13 cellular contexts compared by ENCODE assay signal in the genomic region with DNA sequence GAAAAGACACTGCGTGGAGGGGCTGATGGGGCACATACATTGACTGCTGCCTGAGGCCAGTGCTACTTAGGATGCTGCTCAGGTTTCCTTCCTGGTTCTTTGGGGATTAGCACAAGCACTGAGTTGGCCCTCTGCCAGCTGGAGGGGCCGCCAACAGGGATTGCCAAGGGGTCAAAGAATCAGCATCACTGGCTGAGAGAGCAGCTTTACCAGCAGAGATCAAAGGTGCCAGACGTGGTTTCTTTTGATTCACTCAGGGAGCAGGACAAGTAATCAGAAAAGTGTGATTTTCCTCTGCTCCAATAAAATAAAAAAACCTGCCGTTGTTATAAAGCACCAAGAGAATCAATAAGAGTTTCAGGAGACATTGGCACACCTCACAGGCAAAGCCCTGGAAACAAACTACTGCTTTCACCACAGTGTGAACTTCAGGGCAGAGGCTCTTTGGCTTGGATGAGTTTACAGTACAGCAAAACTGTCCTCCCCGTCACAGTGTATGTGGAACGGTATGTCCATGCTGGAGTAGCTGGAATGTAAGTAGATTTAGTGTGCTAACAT. TPM values are rescaled to one million over a fixed set of nuclear protein-coding genes. Genes with fewer than 3 reads are reported as not detected.
DNase-seq lines count a peak whose midpoint lies in the region; ATAC-seq and TF ChIP-seq lines count a peak whose summit lies in the region.
"Had no signal": no experiment of that assay in that cellular context is flagged by ENCODE, and none has a peak within 500 bp of the region (broad histone marks: within the 10 kb centered on the region; RNA-seq: fewer than 3 reads in every experiment).

No MANE protein-coding gene starts in this region.

- no peak overlapping the region for H4K5ac ChIP-seq in mesendoderm (ENCODE audit: low read length)

- H4K8ac ChIP-seq in mesendoderm (ENCODE audit: low read depth, low read length), result no peak overlapping the region

- no peak overlapping the region for H3K9ac ChIP-seq in mesendoderm (ENCODE audit: low read length)

- H2BK120ac ChIP-seq in mesendoderm (ENCODE audit: low read depth, low read length), result no peak overlapping the region

- DNase-seq in Daoy (ENCODE audit: low read depth) (peak; percentile 15), NCI-H146 treated with DMSO at 0.1 percent for 48 hours (lab: John Stamatoyannopoulos, UW; ENCODE audit: unreplicated experiment) (peak; percentile 24), body of pancreas (peak; percentile 5 to 20 (median 17)), mesendoderm (peak; percentile 45), globus pallidus (ENCODE audit: low spot score) (no peak), erythroblast (lab: John Stamatoyannopoulos, UW) (no peak), natural killer cell (no peak), HuH-7.5 (ENCODE audit: low spot score) (no peak)
- DNase-seq: activated T-cell treated with anti-CD3 and anti-CD28 coated beads, Interleukin-2, amount 50 U/mL, for 4 hours; effector memory CD4-positive, alpha-beta T cell; stimulated activated CD4-positive, alpha-beta T cell treated with anti-CD3 and anti-CD28 coated beads, Interleukin-4, amount 100 ng/mL, for 24 hours; upper lobe of right lung had no signal

- no peaks in the 10 kb centered on the region for H3K9me3 ChIP-seq in body of pancreas
- H3K9me3 ChIP-seq: upper lobe of right lung had no signal

- no peak overlapping the region for H3K4me3 Mint-ChIP-seq in natural killer cell
- H3K4me3 Mint-ChIP-seq: activated T-cell treated with anti-CD3 and anti-CD28 coated beads, Interleukin-2, amount 50 U/mL, for 4 hours; T-helper 1 cell treated with Interleukin-12 subunit alpha and Interleukin-12 subunit beta and Interleukin-4 antibody, amounts not matched to agents 30 μg/mL and 1 μg/mL, for 36 hours had no signal

- ATAC-seq in body of pancreas (no peak), natural killer cell (no peak)
- ATAC-seq: activated T-cell treated with anti-CD3 and anti-CD28 coated beads, Interleukin-2, amount 50 U/mL, for 4 hours; upper lobe of right lung had no signal

- intact Hi-C loops in body of pancreas (cut with DNase I), result no loop called here
- intact Hi-C loops in natural killer cell (cut with micrococcal nuclease), result no loop called here

- no peak overlapping the region for H3K4ac ChIP-seq in mesendoderm (ENCODE audit: low read depth, low read length)

- H3K79me1 ChIP-seq in mesendoderm (ENCODE audit: low read length), result no peaks in the 10 kb centered on the region

- H3K27me3 ChIP-seq in body of pancreas, result no peaks in the 10 kb centered on the region
- H3K27me3 ChIP-seq in mesendoderm (ENCODE audit: insufficient read depth, low read length, poor library complexity), result no peaks in the 10 kb centered on the region
- H3K27me3 ChIP-seq: upper lobe of right lung had no signal

- peaks cover 22 to 41% of the 10 kb centered on the region in 2 donors for H3K27me3 Mint-ChIP-seq in natural killer cell (ENCODE audit: low read depth in 2 of 2)

- no peaks in the 10 kb centered on the region for H3K36me3 Mint-ChIP-seq in natural killer cell

- H3K4me2 ChIP-seq in mesendoderm (ENCODE audit: low read length), result no peak overlapping the region

- no peak overlapping the region for H3K4me3 ChIP-seq in body of pancreas
- no peak overlapping the region for H3K4me3 ChIP-seq in mesendoderm (ENCODE audit: low read length)
- H3K4me3 ChIP-seq: upper lobe of right lung had no signal

- WGBS in body of pancreas, 2 donors, result 44 to 46% methylated on average over 6 of the region's 6 CpGs
- no CpG with 5 or more reads among the region's 6 CpGs for WGBS in mesendoderm (ENCODE audit: extremely low coverage, insufficient coverage, low lambda C conversion rate)

- no peak overlapping the region for H2BK15ac ChIP-seq in mesendoderm (replicated peaks; ENCODE audit: low read depth)

- H3K79me2 ChIP-seq in mesendoderm (ENCODE audit: control insufficient read depth, insufficient read depth, low read length), result peaks cover 1% of the 10 kb centered on the region

- H3K27ac ChIP-seq in body of pancreas, result no peak overlapping the region
- no peak overlapping the region for H3K27ac ChIP-seq in mesendoderm (ENCODE audit: low read depth, low read length)
- H3K27ac ChIP-seq: upper lobe of right lung had no signal

- H3K27ac Mint-ChIP-seq in natural killer cell, result no peak overlapping the region
- H3K27ac Mint-ChIP-seq: T-helper 1 cell treated with Interleukin-12 subunit alpha and Interleukin-12 subunit beta and Interleukin-4 antibody, amounts not matched to agents 30 μg/mL and 1 μg/mL, for 36 hours had no signal

- H2BK5ac ChIP-seq in mesendoderm (ENCODE audit: low read length), result no peak overlapping the region

- no peak for TF ChIP-seq CTCF in body of pancreas (IDR thresholded peaks at IDR 0.05)
- no peak for TF ChIP-seq CTCF in natural killer cell (IDR thresholded peaks at IDR 0.05)

- H3K56ac ChIP-seq in mesendoderm (ENCODE audit: low read length), result no peak overlapping the region

- no peaks in the 10 kb centered on the region for H3K4me1 Mint-ChIP-seq in natural killer cell

- H2AK5ac ChIP-seq in mesendoderm (ENCODE audit: low read length), result no peak overlapping the region

- H3K36me3 ChIP-seq in body of pancreas (replicated peaks in 1 of 2; ENCODE audit: insufficient read depth in 1 of 2, low read depth in 2 of 2), result no peaks in the 10 kb centered on the region
- no peaks in the 10 kb centered on the region for H3K36me3 ChIP-seq in mesendoderm (ENCODE audit: control insufficient read depth, insufficient read depth, low read length)
- H3K36me3 ChIP-seq: upper lobe of right lung had no signal

- H3K23ac ChIP-seq in mesendoderm (ENCODE audit: low read length), result no peak overlapping the region

- H3K9me3 Mint-ChIP-seq in natural killer cell, result no peaks in the 10 kb centered on the region
- H3K9me3 Mint-ChIP-seq: activated T-cell treated with anti-CD3 and anti-CD28 coated beads, Interleukin-2, amount 50 U/mL, for 4 hours; T-helper 1 cell treated with Interleukin-12 subunit alpha and Interleukin-12 subunit beta and Interleukin-4 antibody, amounts not matched to agents 30 μg/mL and 1 μg/mL, for 36 hours had no signal

- H3K18ac ChIP-seq in mesendoderm (ENCODE audit: low read length), result no peak overlapping the region

- no peaks in the 10 kb centered on the region for H3K4me1 ChIP-seq in body of pancreas
- H3K4me1 ChIP-seq in mesendoderm (ENCODE audit: control insufficient read depth, low read depth, low read length), result peaks cover 3% of the 10 kb centered on the region
- H3K4me1 ChIP-seq: upper lobe of right lung had no signal

- TF ChIP-seq POLR2A in body of pancreas (IDR thresholded peaks at IDR 0.05) (no peak), erythroblast (IDR thresholded peaks at IDR 0.05; ENCODE audit: low read length) (no peak)

RNA-seq across cellular contexts. Expression of a gene that starts 45.8 kb away (rescaled TPM):
- total RNA-seq in Daoy (2014; rRNA removed; shearing (Covaris generic)), result 0.97 and 2.2 TPM in 2 replicates
- total RNA-seq in body of pancreas, result under 1 TPM in 1 of 2 donors, not detected in 1; 0.33 TPM
- polyA plus RNA-seq in mesendoderm (2013, experiment 1 of 2), result 0.29 TPM
- polyA plus RNA-seq in mesendoderm (2013, experiment 2 of 2), result 0.32 TPM
- 1 to 10 TPM; 1.1 to 2.3 (median 1.8) TPM for total RNA-seq in natural killer cell

Comparison
In these comparisons a context has a peak if more than half of its experiments do, and no peak if none do; other contexts are left out.
1. DNase-seq: peak in Daoy (single experiment), NCI-H146 treated with DMSO at 0.1 percent for 48 hours (single experiment), body of pancreas (4 of 4) and mesendoderm (single experiment); none in globus pallidus (single experiment), erythroblast (0 of 2), natural killer cell (single experiment) and HuH-7.5 (single experiment).